In genomic region chr6:31053873-31054272, GRCh38 we compare ENCODE assay signal across 18 cellular contexts. TPM values are rescaled to one million over a fixed set of nuclear protein-coding genes. Genes with fewer than 3 reads are reported as not detected.
DNase-seq lines count a peak whose midpoint lies in the region; ATAC-seq and TF ChIP-seq lines count a peak whose summit lies in the region.
"Had no signal": no experiment of that assay in that cellular context is flagged by ENCODE, and none has a peak within 500 bp of the region (broad histone marks: within the 10 kb centered on the region; RNA-seq: fewer than 3 reads in every experiment).

No MANE protein-coding gene starts in this region.

- no peak for TF ChIP-seq CTCF in A673 (conservative IDR thresholded peaks at IDR 0.05; ENCODE audit: low read depth, low read length)
- no peak for TF ChIP-seq CTCF in esophagus squamous epithelium (IDR thresholded peaks at IDR 0.05)

- H3K27ac ChIP-seq in A673 (ENCODE audit: low read depth, low read length, poor library complexity, severe bottlenecking) (no peak overlapping the region), esophagus squamous epithelium (peak overlapping the region in 2 of 4 donors; percentile 70 to 77)
- H3K27ac ChIP-seq: ovary, spleen had no signal

- peak; percentile 67 for DNase-seq in A673 (ENCODE audit: low spot score)
- DNase-seq in NCI-H2227 (lab: John Stamatoyannopoulos, UW; ENCODE audit: unreplicated experiment) = peak; percentile 68
- DNase-seq in kidney tubule cell (ENCODE audit: low spot score) = peak; percentile 31
- no peak for DNase-seq in esophagus squamous epithelium (lab: John Stamatoyannopoulos, UW)
- no peak for DNase-seq in HuH-7 (ENCODE audit: low spot score)
- DNase-seq in activated CD8-positive, alpha-beta memory T cell treated with anti-CD3 and anti-CD28 coated beads, Interleukin-2, amount 50 U/mL, for 4 hours = no peak
- DNase-seq: activated CD4-positive, alpha-beta T cell treated with anti-CD3 and anti-CD28 coated beads for 1 hour; Calu3; kidney; MG63; NCI-H2081 treated with DMSO at 0.1 percent for 48 hours; ovary; SIG-M5; spleen; T-helper 9 cell had no signal

- intact Hi-C loops in A673 (cut with micrococcal nuclease; ENCODE audit: unreplicated experiment) = no loop called here
- intact Hi-C loops in esophagus squamous epithelium (cut with DNase I) = no loop called here

- no peak for TF ChIP-seq POLR2A in esophagus squamous epithelium (IDR thresholded peaks at IDR 0.05)

- H3K9me3 ChIP-seq in A673 (ENCODE audit: low read depth, low read length, poor library complexity, severe bottlenecking) (no peaks in the 10 kb centered on the region), esophagus squamous epithelium (no peaks in the 10 kb centered on the region)
- H3K9me3 ChIP-seq: MG63, ovary, spleen had no signal

- H3K4me3 ChIP-seq in A673 (ENCODE audit: low read depth, low read length, poor library complexity, severe bottlenecking) = no peak overlapping the region
- peak overlapping the region; percentile 2; the same call in 1 of the 2 replicates for H3K4me3 ChIP-seq in GM08714 (ENCODE audit: low read length)
- peak overlapping the region in 2 of 4 donors; percentile 9 to 29 for H3K4me3 ChIP-seq in esophagus squamous epithelium
- H3K4me3 ChIP-seq: MG63, ovary, spleen had no signal

- H3K27me3 ChIP-seq in A673 (replicated peaks; ENCODE audit: insufficient read depth, low read depth, low read length, poor library complexity) (no peaks in the 10 kb centered on the region), esophagus squamous epithelium (peaks cover 0 to 12% (median 0%) of the 10 kb centered on the region in 4 donors)
- H3K27me3 ChIP-seq: MG63, ovary had no signal

- POLR2A ChIA-PET in A673 (lab: Charles Lee; ENCODE audit: low non-redundant PET) = no interaction called here

- 33 to 69% methylated on average over 3 to 4 of the region's 8 CpGs for WGBS in esophagus squamous epithelium, 2 donors

- H3K4me1 ChIP-seq in A673 (ENCODE audit: insufficient read depth, low read length, poor library complexity, severe bottlenecking) (peaks cover 21% of the 10 kb centered on the region), esophagus squamous epithelium (peaks cover 4 to 51% (median 16%) of the 10 kb centered on the region in 3 donors)

- CTCF ChIA-PET in A673 (lab: Charles Lee) = no interaction called here

- H3K36me3 ChIP-seq in A673 (ENCODE audit: insufficient read depth, low read length, poor library complexity, severe bottlenecking) = no peaks in the 10 kb centered on the region
- no peaks in the 10 kb centered on the region for H3K36me3 ChIP-seq in esophagus squamous epithelium
- H3K36me3 ChIP-seq: MG63, ovary, spleen had no signal

- ATAC-seq in HG03469 (IDR thresholded peaks at IDR 0.05; ENCODE audit: unreplicated experiment) = no peak

- BruUV-seq in A673 (replicated peaks; lab: Mats Ljungman, UMichigan) = no TSS peak

RNA-seq across cellular contexts. Expression of gene MUC22, which starts 43.6 kb away (rescaled TPM):
- total RNA-seq in A673 (2021) (not detected in 2 replicates), esophagus squamous epithelium (10 to 100 TPM in 1 of 4 donors, 1 to 10 TPM in 3; 4.1 to 10.1 (median 7.6) TPM)
- total RNA-seq: Calu3, kidney, mucosa of gallbladder, ovary, spleen had no signal

RNA-seq across cellular contexts. Expression of gene C6orf15, which starts 58.5 kb away (rescaled TPM):
- not detected in 2 replicates for total RNA-seq in A673 (2021)
- total RNA-seq in esophagus squamous epithelium = 1 to 10 TPM in 1 of 4 donors, not detected in 3; 1.6 TPM
- total RNA-seq: Calu3, kidney, mucosa of gallbladder, ovary, spleen had no signal

Comparison
In these comparisons a context has a peak if more than half of its experiments do, and no peak if none do; other contexts are left out.
1. DNase-seq: peak in A673 (single experiment), NCI-H2227 (single experiment) and kidney tubule cell (single experiment); none in esophagus squamous epithelium (single experiment), HuH-7 (single experiment) and activated CD8-positive, alpha-beta memory T cell treated with anti-CD3 and anti-CD28 coated beads, Interleukin-2, amount 50 U/mL, for 4 hours (single experiment).